ENCODE assay signal across 10 cellular contexts in genomic region chr1:225851810-225852209, GRCh38. TPM values are rescaled to one million over a fixed set of nuclear protein-coding genes. Genes with fewer than 3 reads are reported as not detected.
DNase-seq lines count a peak whose midpoint lies in the region; ATAC-seq and TF ChIP-seq lines count a peak whose summit lies in the region.
"Had no signal": no experiment of that assay in that cellular context is flagged by ENCODE, and none has a peak within 500 bp of the region (broad histone marks: within the 10 kb centered on the region; RNA-seq: fewer than 3 reads in every experiment).

No MANE protein-coding gene starts in this region.

- peak; percentile 24 for DNase-seq in stimulated activated CD4-positive, alpha-beta T cell treated with anti-CD3 and anti-CD28 coated beads, Interleukin-4, amount 100 ng/mL, for 24 hours
- no peak for DNase-seq in stimulated activated CD4-positive, alpha-beta T cell treated with anti-CD3 and anti-CD28 coated beads, Interleukin-2, amount 100 ng/mL, for 24 hours
- DNase-seq in activated CD8-positive, alpha-beta T cell treated with anti-CD3 and anti-CD28 coated beads, Interleukin-2, amount 10 ng/mL, durations not matched to agents 7 days and 5 days, result peak; percentile 41
- no peak for DNase-seq in NCI-H446 (lab: John Stamatoyannopoulos, UW)
- no peak for DNase-seq in iPS-NIHi7 (ENCODE audit: extremely low spot score)
- no peak for DNase-seq in SK-N-SH
- DNase-seq: NCI-H2171 treated with DMSO at 0.1 percent for 48 hours had no signal

- no peak overlapping the region for H2AFZ ChIP-seq in SK-N-SH (ENCODE audit: low read depth)

- H3K9me2 ChIP-seq in SK-N-SH, result no peaks in the 10 kb centered on the region

- H3K27me3 Mint-ChIP-seq in activated CD8-positive, alpha-beta T cell treated with anti-CD3 and anti-CD28 coated beads, Interleukin-2, amount 10 ng/mL, durations not matched to agents 7 days and 5 days (ENCODE audit: low read depth), result no peaks in the 10 kb centered on the region

- H3K36me3 Mint-ChIP-seq in activated CD8-positive, alpha-beta T cell treated with anti-CD3 and anti-CD28 coated beads, Interleukin-2, amount 10 ng/mL, durations not matched to agents 7 days and 5 days (ENCODE audit: low read depth), result peaks cover 78% of the 10 kb centered on the region

- peaks cover 60% of the 10 kb centered on the region for H3K4me1 Mint-ChIP-seq in activated CD8-positive, alpha-beta T cell treated with anti-CD3 and anti-CD28 coated beads, Interleukin-2, amount 10 ng/mL, durations not matched to agents 7 days and 5 days (ENCODE audit: low read depth)

- H3F3A ChIP-seq in SK-N-SH (replicated peaks; ENCODE audit: insufficient read depth), result no peaks in the 10 kb centered on the region

- no peaks in the 10 kb centered on the region for H3K9me3 ChIP-seq in SK-N-SH

- no peak for TF ChIP-seq CTCF in SK-N-SH (IDR thresholded peaks at IDR 0.05)

- POLR2A ChIA-PET in activated CD8-positive, alpha-beta T cell treated with anti-CD3 and anti-CD28 coated beads, Interleukin-2, amount 10 ng/mL, durations not matched to agents 7 days and 5 days (lab: Charles Lee), result interaction anchor here (0.9 to 1.3 kb wide), 2 partner anchors 72 to 74 kb away, joined by 3 read pairs; partner anchors contain the start of genes PYCR2 and SRP9
- POLR2A ChIA-PET in SK-N-SH (lab: Yijun Ruan, JAX), result no interaction called here

- no peaks in the 10 kb centered on the region for H4K20me1 ChIP-seq in SK-N-SH (ENCODE audit: insufficient read depth)

- no peaks in the 10 kb centered on the region for H3K79me2 ChIP-seq in SK-N-SH (ENCODE audit: insufficient read depth)

- peaks cover 0 to 4% of the 10 kb centered on the region in 2 experiments; a peak in 1 of 4 replicates for H3K4me1 ChIP-seq in SK-N-SH (ENCODE audit: control insufficient read depth in 1 of 2, insufficient read depth in 2 of 2, low read depth in 1 of 2, low read length in 1 of 2)

- ATAC-seq in HG03135 (IDR thresholded peaks at IDR 0.05; ENCODE audit: unreplicated experiment), result peak; percentile 55
- ATAC-seq in activated CD8-positive, alpha-beta T cell treated with anti-CD3 and anti-CD28 coated beads, Interleukin-2, amount 10 ng/mL, durations not matched to agents 7 days and 5 days, result peak; percentile 42
- no peak for ATAC-seq in HG02970 (IDR thresholded peaks at IDR 0.05; ENCODE audit: low FRiP score, unreplicated experiment)

- H3K27me3 ChIP-seq in SK-N-SH (ENCODE audit: insufficient read depth), result no peaks in the 10 kb centered on the region

- H3K27ac Mint-ChIP-seq in activated CD8-positive, alpha-beta T cell treated with anti-CD3 and anti-CD28 coated beads, Interleukin-2, amount 10 ng/mL, durations not matched to agents 7 days and 5 days, result peak overlapping the region; percentile 69

- TF ChIP-seq EP300 in SK-N-SH (IDR thresholded peaks at IDR 0.05; ENCODE audit: borderline replicate concordance in 1 of 2, low read depth in 1 of 2, low read length in 1 of 2), result no peak

- H3K9me3 Mint-ChIP-seq in activated CD8-positive, alpha-beta T cell treated with anti-CD3 and anti-CD28 coated beads, Interleukin-2, amount 10 ng/mL, durations not matched to agents 7 days and 5 days (ENCODE audit: insufficient read depth), result no peaks in the 10 kb centered on the region

- TF ChIP-seq RAD21 in SK-N-SH (IDR thresholded peaks at IDR 0.05; ENCODE audit: low read length), result no peak

- no peak overlapping the region for H3K4me2 ChIP-seq in SK-N-SH

- H3K9ac ChIP-seq in SK-N-SH, result no peak overlapping the region

- H3K27ac ChIP-seq in SK-N-SH (ENCODE audit: low read depth in 2 of 2, low read length in 1 of 2), result no peak overlapping the region

- peaks cover 0 to 13% of the 10 kb centered on the region in 2 experiments for H3K36me3 ChIP-seq in SK-N-SH (replicated peaks in 1 of 2; ENCODE audit: control insufficient read depth in 1 of 2, insufficient read depth in 2 of 2, low read length in 1 of 2)

- H3K4me3 Mint-ChIP-seq in activated CD8-positive, alpha-beta T cell treated with anti-CD3 and anti-CD28 coated beads, Interleukin-2, amount 10 ng/mL, durations not matched to agents 7 days and 5 days, result no peak overlapping the region

- no peak overlapping the region for H3K4me3 ChIP-seq in SK-N-SH (ENCODE audit: low read depth in 2 of 2, low read length in 1 of 2)

- CTCF ChIA-PET in activated CD8-positive, alpha-beta T cell treated with anti-CD3 and anti-CD28 coated beads, Interleukin-2, amount 10 ng/mL, durations not matched to agents 7 days and 5 days (lab: Charles Lee), result interaction anchor here (1.8 kb wide), 1 partner anchor 59 kb away, joined by 5 read pairs; no protein-coding TSS in a partner anchor
- CTCF ChIA-PET in SK-N-SH (lab: Yijun Ruan, JAX), result interaction anchor here (1.0 to 2.0 kb wide), 3 partner anchors 41 to 377 kb away, joined by 3 to 9 read pairs (median 3); no protein-coding TSS in a partner anchor

- 81% methylated on average over 5 of the region's 5 CpGs for WGBS in SK-N-SH (ENCODE audit: low lambda C conversion rate)

TF ChIP-seq in SK-N-SH, 30 proteins besides CTCF, POLR2A, EP300 and RAD21:
- no peak for TF ChIP-seq SIN3A (IDR thresholded peaks at IDR 0.05; ENCODE audit: borderline replicate concordance, low read depth, low read length)

RNA-seq across cellular contexts. Expression of gene TMEM63A, which starts 30.4 kb away (rescaled TPM):
- 10 to 100 TPM; 83.5 to 85.8 TPM for total RNA-seq in activated CD8-positive, alpha-beta T cell treated with anti-CD3 and anti-CD28 coated beads, Interleukin-2, amount 10 ng/mL, durations not matched to agents 7 days and 5 days
- 13.5 and 18.5 TPM in 2 replicates for polyA plus RNA-seq in SK-N-SH (2012; rRNA removed)
- 3.2 and 5.1 TPM in 2 replicates for polyA plus RNA-seq in SK-N-SH (2012; cell fraction: cytosol; rRNA removed)
- polyA plus RNA-seq in SK-N-SH (2012; cell fraction: nucleus; rRNA removed), result 83.1 and 85.6 TPM in 2 replicates

RNA-seq across cellular contexts. Expression of gene LEFTY1, which starts 37.1 kb away (rescaled TPM):
- total RNA-seq in activated CD8-positive, alpha-beta T cell treated with anti-CD3 and anti-CD28 coated beads, Interleukin-2, amount 10 ng/mL, durations not matched to agents 7 days and 5 days, result not detected
- polyA plus RNA-seq in SK-N-SH (2012; rRNA removed), result 0.05 and 0.07 TPM in 2 replicates
- polyA plus RNA-seq in SK-N-SH (2012; cell fraction: cytosol; rRNA removed), result 0.04 and 0.05 TPM in 2 replicates
- 0.33 and 0.50 TPM in 2 replicates for polyA plus RNA-seq in SK-N-SH (2012; cell fraction: nucleus; rRNA removed)
- total RNA-seq: kidney epithelial cell had no signal

RNA-seq across cellular contexts. Expression of gene EPHX1, which starts 41.9 kb away (rescaled TPM):
- total RNA-seq in activated CD8-positive, alpha-beta T cell treated with anti-CD3 and anti-CD28 coated beads, Interleukin-2, amount 10 ng/mL, durations not matched to agents 7 days and 5 days, result 1 to 10 TPM; 1.5 to 2.0 TPM
- polyA plus RNA-seq in SK-N-SH (2012; rRNA removed), result 22.6 and 45.7 TPM in 2 replicates
- 28.3 and 33.1 TPM in 2 replicates for polyA plus RNA-seq in SK-N-SH (2012; cell fraction: cytosol; rRNA removed)
- 36.0 and 37.1 TPM in 2 replicates for polyA plus RNA-seq in SK-N-SH (2012; cell fraction: nucleus; rRNA removed)

Comparison
In these comparisons a context has a peak if more than half of its experiments do, and no peak if none do; other contexts are left out.
1. DNase-seq: peak in stimulated activated CD4-positive, alpha-beta T cell treated with anti-CD3 and anti-CD28 coated beads, Interleukin-4, amount 100 ng/mL, for 24 hours (single experiment) and activated CD8-positive, alpha-beta T cell treated with anti-CD3 and anti-CD28 coated beads, Interleukin-2, amount 10 ng/mL, durations not matched to agents 7 days and 5 days (single experiment); none in stimulated activated CD4-positive, alpha-beta T cell treated with anti-CD3 and anti-CD28 coated beads, Interleukin-2, amount 100 ng/mL, for 24 hours (0 of 2), NCI-H446 (0 of 2), iPS-NIHi7 (single experiment) and SK-N-SH (single experiment).